In genomic region chr19:14785102-14785793, GRCh38 we compare ENCODE assay signal across 11 cellular contexts. TPM values are rescaled to one million over a fixed set of nuclear protein-coding genes. Genes with fewer than 3 reads are reported as not detected.
DNase-seq lines count a peak whose midpoint lies in the region; ATAC-seq, FAIRE-seq and TF ChIP-seq lines count a peak whose summit lies in the region.
"Not testable (repeated sequence)": the region's sequence is repeated elsewhere in the genome, so short reads cannot be mapped to it uniquely, and the experiment has no call there.
"Had no signal": no experiment of that assay in that cellular context is flagged by ENCODE, and none has a peak within 500 bp of the region (broad histone marks: within the 10 kb centered on the region; RNA-seq: fewer than 3 reads in every experiment).

No MANE protein-coding gene starts in this region.

- CTCF ChIA-PET in BJ (lab: Yijun Ruan, JAX), result interaction anchor here (1.2 to 3.0 kb wide), 8 partner anchors 9 to 213 kb away, joined by 3 to 13 read pairs (median 9); partner anchors contain the start of gene NDUFB7

- not testable (repeated sequence) for H3K4me3 Mint-ChIP-seq in activated T-helper 2 cell treated with anti-CD3 and anti-CD28 coated beads, Interferon-gamma antibody, Interleukin-2, Interleukin-4, amounts not matched to agents 10 μg/mL and 5 μg/mL and 100 μg/mL, durations not matched to agents 14 hours and 24 hours and 36 hours (ENCODE audit: low read depth)
- H3K4me3 Mint-ChIP-seq in memory B cell, result peak overlapping the region; percentile 49

- peak; percentile 5 for DNase-seq in BJ (ENCODE audit: low read depth)
- DNase-seq in HTR-8/SVneo (ENCODE audit: insufficient read length, low spot score), result peak; percentile 41
- DNase-seq in SIG-M5 treated with dmso at 0.1 percent for 504 hours (lab: John Stamatoyannopoulos, UW; ENCODE audit: unreplicated experiment), result peak; percentile 90
- DNase-seq in activated T-helper 2 cell treated with anti-CD3 and anti-CD28 coated beads, Interferon-gamma antibody, Interleukin-2, Interleukin-4, amounts not matched to agents 10 μg/mL and 5 μg/mL and 100 μg/mL, durations not matched to agents 14 hours and 24 hours and 36 hours (ENCODE audit: low spot score), result peak; percentile 13
- peak; percentile 42 to 54 for DNase-seq in foreskin keratinocyte
- not testable (repeated sequence) for DNase-seq in memory B cell (ENCODE audit: low spot score in 2 of 2); smooth muscle cell (lab: John Stamatoyannopoulos, UW; ENCODE audit: unreplicated experiment)

- intact Hi-C loops in activated T-helper 2 cell treated with anti-CD3 and anti-CD28 coated beads, Interferon-gamma antibody, Interleukin-2, Interleukin-4, amounts not matched to agents 10 μg/mL and 5 μg/mL and 100 μg/mL, durations not matched to agents 14 hours and 24 hours and 36 hours (cut with micrococcal nuclease), result loop anchor here (10.0 kb wide), 1 partner anchor 100 kb away; the partner anchor contains the start of gene OR7A17

- peak overlapping the region; percentile 29 for H3K27ac Mint-ChIP-seq in activated T-helper 2 cell treated with anti-CD3 and anti-CD28 coated beads, Interferon-gamma antibody, Interleukin-2, Interleukin-4, amounts not matched to agents 10 μg/mL and 5 μg/mL and 100 μg/mL, durations not matched to agents 14 hours and 24 hours and 36 hours
- peak overlapping the region; percentile 51 for H3K27ac Mint-ChIP-seq in memory B cell

- H4K20me1 ChIP-seq in smooth muscle cell (ENCODE audit: low read depth), result not testable (repeated sequence)

- H3F3A ChIP-seq in smooth muscle cell (ENCODE audit: low read depth), result not testable (repeated sequence)

- peak overlapping the region; percentile 47 for H3K9ac ChIP-seq in smooth muscle cell (ENCODE audit: low read depth)

- H2AFZ ChIP-seq in smooth muscle cell (ENCODE audit: low read depth), result not testable (repeated sequence)

- H3K4me2 ChIP-seq in smooth muscle cell, result not testable (repeated sequence)

- H3K36me3 ChIP-seq in BJ (ENCODE audit: control insufficient read depth, insufficient read depth, low read length); smooth muscle cell (ENCODE audit: low read depth): not testable (repeated sequence)

- H3K27me3 ChIP-seq in BJ (ENCODE audit: control insufficient read depth, insufficient read depth, low read length); foreskin keratinocyte; smooth muscle cell (ENCODE audit: low read depth): not testable (repeated sequence)

- ATAC-seq in GM19395 (IDR thresholded peaks at IDR 0.05; ENCODE audit: unreplicated experiment) (peak; percentile 41), foreskin keratinocyte (peak; percentile 78), memory B cell (ENCODE audit: low read depth) (peak; percentile 28)

- H3K4me3 ChIP-seq in BJ (ENCODE audit: low read depth, low read length); smooth muscle cell: not testable (repeated sequence)

- not testable (repeated sequence) for H3K36me3 Mint-ChIP-seq in activated T-helper 2 cell treated with anti-CD3 and anti-CD28 coated beads, Interferon-gamma antibody, Interleukin-2, Interleukin-4, amounts not matched to agents 10 μg/mL and 5 μg/mL and 100 μg/mL, durations not matched to agents 14 hours and 24 hours and 36 hours (ENCODE audit: low read depth); memory B cell

- not testable (repeated sequence) for FAIRE-seq in HTR-8/SVneo (lab: Jason Lieb, UNC)

- H3K4me1 ChIP-seq in foreskin keratinocyte; smooth muscle cell (ENCODE audit: low read depth): not testable (repeated sequence)

- not testable (repeated sequence) for H3K79me2 ChIP-seq in smooth muscle cell (ENCODE audit: low read depth)

- not testable (repeated sequence) for H3K27ac ChIP-seq in foreskin keratinocyte
- peak overlapping the region; percentile 81 for H3K27ac ChIP-seq in smooth muscle cell (ENCODE audit: low read depth)

- not testable (repeated sequence) for H3K9me3 Mint-ChIP-seq in activated T-helper 2 cell treated with anti-CD3 and anti-CD28 coated beads, Interferon-gamma antibody, Interleukin-2, Interleukin-4, amounts not matched to agents 10 μg/mL and 5 μg/mL and 100 μg/mL, durations not matched to agents 14 hours and 24 hours and 36 hours; memory B cell

- H3K9me3 ChIP-seq in smooth muscle cell (replicated peaks; ENCODE audit: low read depth), result not testable (repeated sequence)

- peaks cover 18% of the 10 kb centered on the region for H3K4me1 Mint-ChIP-seq in activated T-helper 2 cell treated with anti-CD3 and anti-CD28 coated beads, Interferon-gamma antibody, Interleukin-2, Interleukin-4, amounts not matched to agents 10 μg/mL and 5 μg/mL and 100 μg/mL, durations not matched to agents 14 hours and 24 hours and 36 hours (ENCODE audit: low read depth)
- H3K4me1 Mint-ChIP-seq in memory B cell, result peaks cover 25% of the 10 kb centered on the region

- H3K27me3 Mint-ChIP-seq in activated T-helper 2 cell treated with anti-CD3 and anti-CD28 coated beads, Interferon-gamma antibody, Interleukin-2, Interleukin-4, amounts not matched to agents 10 μg/mL and 5 μg/mL and 100 μg/mL, durations not matched to agents 14 hours and 24 hours and 36 hours (ENCODE audit: low read depth), result not testable (repeated sequence)
- H3K27me3 Mint-ChIP-seq in memory B cell, result peaks cover 11% of the 10 kb centered on the region

- not testable (repeated sequence) for TF ChIP-seq CTCF in BJ (IDR thresholded peaks at IDR 0.05; ENCODE audit: insufficient read depth, low read depth, low read length); smooth muscle cell (IDR thresholded peaks at IDR 0.05; ENCODE audit: borderline replicate concordance, insufficient read depth, poor library complexity, severe bottlenecking)
- TF ChIP-seq CTCF in foreskin keratinocyte (conservative IDR thresholded peaks at IDR 0.05), result peak; percentile 2

- POLR2A ChIA-PET in BJ (lab: Charles Lee), result not testable (repeated sequence)

- WGBS in smooth muscle cell (ENCODE audit: low lambda C conversion rate), result 37% methylated on average over 9 of the region's 11 CpGs

RNA-seq across cellular contexts. Expression of gene ADGRE2, which starts 6.9 kb away (rescaled TPM):
- polyA plus RNA-seq in BJ (2011; rRNA removed), result 0.15 and 0.72 TPM in 2 replicates
- polyA minus RNA-seq in BJ (2011; rRNA and poly(A)+ RNA removed), result 0.15 and 0.38 TPM in 2 replicates
- total RNA-seq in activated T-helper 2 cell treated with anti-CD3 and anti-CD28 coated beads, Interferon-gamma antibody, Interleukin-2, Interleukin-4, amounts not matched to agents 10 μg/mL and 5 μg/mL and 100 μg/mL, durations not matched to agents 14 hours and 24 hours and 36 hours, result 2.7 and 3.6 TPM in 2 replicates
- total RNA-seq in foreskin keratinocyte, result 0.63 and 1.4 TPM in 2 replicates
- polyA plus RNA-seq in foreskin keratinocyte, result 0.50 and 0.78 TPM in 2 replicates
- total RNA-seq in smooth muscle cell, result 2.0 and 2.3 TPM in 2 replicates
- polyA plus RNA-seq in smooth muscle cell, result 3.3 and 3.6 TPM in 2 replicates

RNA-seq across cellular contexts. Expression of gene OR7A5, which starts 49.7 kb away (rescaled TPM):
- polyA plus RNA-seq in BJ (2011; rRNA removed) (not detected in 2 replicates), foreskin keratinocyte (not detected in 2 replicates), smooth muscle cell (not detected in 2 replicates)
- polyA minus RNA-seq in BJ (2011; rRNA and poly(A)+ RNA removed), result not detected in 2 replicates
- total RNA-seq in activated T-helper 2 cell treated with anti-CD3 and anti-CD28 coated beads, Interferon-gamma antibody, Interleukin-2, Interleukin-4, amounts not matched to agents 10 μg/mL and 5 μg/mL and 100 μg/mL, durations not matched to agents 14 hours and 24 hours and 36 hours, result not detected in 2 replicates
- total RNA-seq in foreskin keratinocyte (not detected in 2 replicates), smooth muscle cell (not detected in 2 replicates)
- total RNA-seq: T-helper 1 cell treated with Interleukin-12 subunit alpha and Interleukin-12 subunit beta and Interleukin-4 antibody, amounts not matched to agents 30 ng/mL and 1 ng/mL, for 36 hours had no signal
- polyA plus RNA-seq: AG04450 had no signal

RNA-seq across cellular contexts. Expression of gene OR7C1, which starts 49.7 kb away (rescaled TPM):
- not detected in 2 replicates for polyA plus RNA-seq in BJ (2011; rRNA removed)
- polyA minus RNA-seq in BJ (2011; rRNA and poly(A)+ RNA removed), result under 0.01 TPM in 1 of 2 replicates, not detected in the other
- total RNA-seq in activated T-helper 2 cell treated with anti-CD3 and anti-CD28 coated beads, Interferon-gamma antibody, Interleukin-2, Interleukin-4, amounts not matched to agents 10 μg/mL and 5 μg/mL and 100 μg/mL, durations not matched to agents 14 hours and 24 hours and 36 hours, result not detected in 2 replicates
- not detected in 2 replicates for total RNA-seq in foreskin keratinocyte
- polyA plus RNA-seq in foreskin keratinocyte, result not detected in 2 replicates
- not detected in 2 replicates for total RNA-seq in smooth muscle cell
- 0.11 TPM in 1 of 2 replicates, not detected in the other for polyA plus RNA-seq in smooth muscle cell
- total RNA-seq: mononuclear cell; T-helper 1 cell treated with Interleukin-12 subunit alpha and Interleukin-12 subunit beta and Interleukin-4 antibody, amounts not matched to agents 30 ng/mL and 1 ng/mL, for 36 hours had no signal
- polyA plus RNA-seq: AG04450 had no signal

Comparison
In these comparisons a context has a peak if more than half of its experiments do, and no peak if none do; other contexts are left out.
1. ATAC-seq: peak in every context shown above with its lines; median percentile 78 in foreskin keratinocyte; 41 in GM19395; 28 in memory B cell.